Comparison of ENCODE assay signal across 8 cellular contexts in the genomic region with DNA sequence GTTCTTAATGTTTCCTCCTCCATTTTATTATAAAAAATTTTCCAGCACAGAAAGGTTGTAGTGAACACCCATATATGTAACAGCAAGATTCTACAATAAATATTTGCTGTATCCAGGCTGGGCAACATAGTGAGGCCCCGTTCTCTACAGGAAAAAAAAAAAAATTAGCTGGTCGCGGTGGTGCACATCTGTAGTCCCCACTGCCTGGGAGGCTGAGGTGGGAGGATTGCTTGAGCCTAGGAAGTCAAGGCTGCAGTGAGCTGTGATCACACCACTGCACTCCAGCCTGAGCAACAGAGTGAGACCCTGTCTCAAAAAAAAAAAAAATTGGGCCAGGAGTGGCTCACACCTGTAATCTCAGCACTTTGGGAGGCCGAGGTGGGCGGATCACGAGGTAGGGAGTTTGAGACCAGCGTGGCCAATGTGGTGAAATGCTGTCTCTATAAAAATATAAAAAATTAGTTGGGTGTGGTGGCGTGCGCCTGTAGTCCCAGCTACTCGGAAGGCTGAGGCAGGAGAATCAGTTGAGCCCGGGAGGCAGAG. TPM values are rescaled to one million over a fixed set of nuclear protein-coding genes. Genes with fewer than 3 reads are reported as not detected.
DNase-seq lines count a peak whose midpoint lies in the region; ATAC-seq, FAIRE-seq and TF ChIP-seq lines count a peak whose summit lies in the region.
"Not testable (repeated sequence)": the region's sequence is repeated elsewhere in the genome, so short reads cannot be mapped to it uniquely, and the experiment has no call there.

No MANE protein-coding gene starts in this region.

- H3K4me3 ChIP-seq in CD8-positive, alpha-beta memory T cell (ENCODE audit: low read length), result peak overlapping the region; percentile 99
- H3K4me3 ChIP-seq in Loucy (ENCODE audit: low read length, poor library complexity, severe bottlenecking) (peak overlapping the region; percentile 95), astrocyte (ENCODE audit: insufficient read depth, low read depth, low read length) (peak overlapping the region; percentile 91), epithelial cell of esophagus (ENCODE audit: low read length) (peak overlapping the region; percentile 97), right lobe of liver (peak overlapping the region in 2 of 3 donors; percentile 96 to 97), ovary (peak overlapping the region; percentile 79), thoracic aorta (peak overlapping the region; percentile 99)

- H3K4me2 ChIP-seq in Loucy (ENCODE audit: low read depth, low read length, poor library complexity, severe bottlenecking), result peak overlapping the region; percentile 97
- peak overlapping the region; percentile 94 for H3K4me2 ChIP-seq in astrocyte (ENCODE audit: low read length)

- H3K27ac Mint-ChIP-seq in CD8-positive, alpha-beta memory T cell, result peak overlapping the region in 7 of 8 donors; percentile 67 to 98 (median 81)
- H3K27ac Mint-ChIP-seq in activated CD4-positive, alpha-beta T cell treated with anti-CD3 and anti-CD28 coated beads, Interleukin-2, amount 10 ng/mL, durations not matched to agents 24 days and 14 days; astrocyte (ENCODE audit: unreplicated experiment): not testable (repeated sequence)

- H3K9me3 Mint-ChIP-seq in CD8-positive, alpha-beta memory T cell; activated CD4-positive, alpha-beta T cell treated with anti-CD3 and anti-CD28 coated beads, Interleukin-2, amount 10 ng/mL, durations not matched to agents 24 days and 14 days; astrocyte (ENCODE audit: unreplicated experiment): not testable (repeated sequence)

- TF ChIP-seq POLR2A in right lobe of liver (IDR thresholded peaks at IDR 0.05); ovary (IDR thresholded peaks at IDR 0.05): not testable (repeated sequence)

- not testable (repeated sequence) for H3K27ac ChIP-seq in CD8-positive, alpha-beta memory T cell (ENCODE audit: low read depth, low read length); astrocyte (ENCODE audit: low read depth, low read length); right lobe of liver; ovary; thoracic aorta

- not testable (repeated sequence) for H2AFZ ChIP-seq in Loucy (ENCODE audit: low read length); astrocyte (ENCODE audit: low read depth, low read length)

- FAIRE-seq in astrocyte (lab: Jason Lieb, UNC), result not testable (repeated sequence)

- peaks cover 48 to 72% (median 71%) of the 10 kb centered on the region in 3 donors for H3K4me1 Mint-ChIP-seq in CD8-positive, alpha-beta memory T cell
- H3K4me1 Mint-ChIP-seq in activated CD4-positive, alpha-beta T cell treated with anti-CD3 and anti-CD28 coated beads, Interleukin-2, amount 10 ng/mL, durations not matched to agents 24 days and 14 days, result peaks cover 37% of the 10 kb centered on the region
- H3K4me1 Mint-ChIP-seq in astrocyte (ENCODE audit: low read depth, unreplicated experiment), result not testable (repeated sequence)

- H3K27me3 ChIP-seq in CD8-positive, alpha-beta memory T cell (ENCODE audit: insufficient read depth, low read length, poor library complexity, severe bottlenecking); Loucy (ENCODE audit: insufficient read depth, low read length, poor library complexity, severe bottlenecking); astrocyte (ENCODE audit: insufficient read depth, low read length); right lobe of liver; ovary; thoracic aorta (replicated peaks; ENCODE audit: insufficient read depth): not testable (repeated sequence)

- ATAC-seq in right lobe of liver; thoracic aorta (ENCODE audit: insufficient number of reproducible peaks, low FRiP score, low read depth): not testable (repeated sequence)

- not testable (repeated sequence) for H3K36me3 ChIP-seq in CD8-positive, alpha-beta memory T cell (ENCODE audit: insufficient read depth, low read length); Loucy (ENCODE audit: insufficient read depth, low read length); astrocyte (ENCODE audit: insufficient read depth, low read length); right lobe of liver; ovary; thoracic aorta

- H3K9ac ChIP-seq in Loucy (ENCODE audit: low read depth, low read length, poor library complexity, severe bottlenecking) (peak overlapping the region; percentile 96), astrocyte (ENCODE audit: low read length) (peak overlapping the region; percentile 96)

- TF ChIP-seq CTCF in Loucy (conservative IDR thresholded peaks at IDR 0.05; ENCODE audit: low read length); astrocyte (IDR thresholded peaks at IDR 0.05; ENCODE audit: insufficient read depth, low read depth, low read length); epithelial cell of esophagus (IDR thresholded peaks at IDR 0.05; ENCODE audit: insufficient read depth, low read depth, low read length, missing control alignments); right lobe of liver (IDR thresholded peaks at IDR 0.05); ovary (IDR thresholded peaks at IDR 0.05); thoracic aorta (IDR thresholded peaks at IDR 0.05): not testable (repeated sequence)

- H3F3A ChIP-seq in Loucy (ENCODE audit: low read depth), result not testable (repeated sequence)

- 79% methylated on average over 11 of the region's 11 CpGs for WGBS in right lobe of liver (ENCODE audit: insufficient coverage, low coverage, low lambda C conversion rate, missing lambda C conversion rate)
- WGBS in ovary, 3 donors, result 71 to 79% (median 73%) methylated on average over 11 of the region's 11 CpGs

- H3K9me3 ChIP-seq in CD8-positive, alpha-beta memory T cell (ENCODE audit: low read length); Loucy (ENCODE audit: insufficient read depth, low read depth, low read length); astrocyte (ENCODE audit: insufficient read depth, low read depth, low read length); right lobe of liver; ovary; thoracic aorta: not testable (repeated sequence)

- H3K36me3 Mint-ChIP-seq in CD8-positive, alpha-beta memory T cell, result peaks cover 0 to 48% (median 4%) of the 10 kb centered on the region in 3 donors
- peaks cover 43% of the 10 kb centered on the region for H3K36me3 Mint-ChIP-seq in activated CD4-positive, alpha-beta T cell treated with anti-CD3 and anti-CD28 coated beads, Interleukin-2, amount 10 ng/mL, durations not matched to agents 24 days and 14 days (ENCODE audit: low read depth)
- H3K36me3 Mint-ChIP-seq in astrocyte (ENCODE audit: low read depth, unreplicated experiment), result not testable (repeated sequence)

- H4K20me1 ChIP-seq in Loucy (ENCODE audit: insufficient read depth, low read length, poor library complexity, severe bottlenecking), result peaks cover 68% of the 10 kb centered on the region
- H4K20me1 ChIP-seq in astrocyte (ENCODE audit: insufficient read depth, low read length), result peaks cover 65% of the 10 kb centered on the region

- POLR2A ChIA-PET in CD8-positive, alpha-beta memory T cell (lab: Charles Lee), result interaction anchor here (0.6 to 0.8 kb wide), 3 partner anchors 16 to 119 kb away, joined by 3 to 7 read pairs (median 5); no protein-coding TSS in a partner anchor

- peak overlapping the region; percentile 89 to 99 (median 96) for H3K4me3 Mint-ChIP-seq in CD8-positive, alpha-beta memory T cell
- peak overlapping the region; percentile 87 for H3K4me3 Mint-ChIP-seq in activated CD4-positive, alpha-beta T cell treated with anti-CD3 and anti-CD28 coated beads, Interleukin-2, amount 10 ng/mL, durations not matched to agents 24 days and 14 days
- H3K4me3 Mint-ChIP-seq in astrocyte (ENCODE audit: unreplicated experiment), result peak overlapping the region; percentile 96

- H3K27me3 Mint-ChIP-seq in CD8-positive, alpha-beta memory T cell; activated CD4-positive, alpha-beta T cell treated with anti-CD3 and anti-CD28 coated beads, Interleukin-2, amount 10 ng/mL, durations not matched to agents 24 days and 14 days; astrocyte (ENCODE audit: low read depth, unreplicated experiment): not testable (repeated sequence)

- peaks cover 30% of the 10 kb centered on the region for H3K4me1 ChIP-seq in CD8-positive, alpha-beta memory T cell (ENCODE audit: insufficient read depth, low read length)
- peaks cover 28% of the 10 kb centered on the region for H3K4me1 ChIP-seq in Loucy (ENCODE audit: insufficient read depth, low read length, poor library complexity, severe bottlenecking)
- peaks cover 10% of the 10 kb centered on the region for H3K4me1 ChIP-seq in astrocyte (ENCODE audit: insufficient read depth, low read length)
- H3K4me1 ChIP-seq in right lobe of liver, result peaks cover 0 to 21% (median 10%) of the 10 kb centered on the region in 4 donors
- not testable (repeated sequence) for H3K4me1 ChIP-seq in ovary (ENCODE audit: insufficient read depth)
- peaks cover 23 to 29% of the 10 kb centered on the region in 2 donors for H3K4me1 ChIP-seq in thoracic aorta (ENCODE audit: control insufficient read depth in 1 of 2, low read depth in 2 of 2)

- H3K79me2 ChIP-seq in Loucy (ENCODE audit: insufficient read depth, low read length), result peaks cover 82% of the 10 kb centered on the region
- H3K79me2 ChIP-seq in astrocyte (ENCODE audit: insufficient read depth, low read length), result peaks cover 83% of the 10 kb centered on the region

- DNase-seq in CD8-positive, alpha-beta memory T cell; activated CD4-positive, alpha-beta T cell treated with anti-CD3 and anti-CD28 coated beads, Interleukin-2, amount 10 ng/mL, durations not matched to agents 24 days and 14 days; astrocyte (ENCODE audit: low read depth); epithelial cell of esophagus (ENCODE audit: low read depth); right lobe of liver; ovary; thoracic aorta (ENCODE audit: low spot score): not testable (repeated sequence)

- intact Hi-C loops in activated CD4-positive, alpha-beta T cell treated with anti-CD3 and anti-CD28 coated beads, Interleukin-2, amount 10 ng/mL, durations not matched to agents 24 days and 14 days (cut with micrococcal nuclease), result loop anchor here (5.0 kb wide), 1 partner anchor 257 kb away; no protein-coding TSS in a partner anchor
- intact Hi-C loops in right lobe of liver (cut with DNase I); ovary (cut with DNase I): not testable (repeated sequence)

- CTCF ChIA-PET in CD8-positive, alpha-beta memory T cell (lab: Charles Lee), result interaction anchor here (0.6 to 1.5 kb wide), 4 partner anchors 14 to 29 kb away, joined by 3 to 5 read pairs (median 4); no protein-coding TSS in a partner anchor

- not testable (repeated sequence) for TF ChIP-seq EP300 in ovary (IDR thresholded peaks at IDR 0.05)

- H3K9me2 ChIP-seq in Loucy (replicated peaks; ENCODE audit: low read depth, low read length), result not testable (repeated sequence)

RNA-seq across cellular contexts. Expression of gene CDK12, which starts 3.4 kb away (rescaled TPM):
- 10 to 100 TPM; 86.9 to 91.8 TPM for total RNA-seq in CD8-positive, alpha-beta memory T cell
- 5.6 TPM for polyA plus RNA-seq in CD8-positive, alpha-beta memory T cell
- 89.1 and 90.4 TPM in 2 replicates for total RNA-seq in activated CD4-positive, alpha-beta T cell treated with anti-CD3 and anti-CD28 coated beads, Interleukin-2, amount 10 ng/mL, durations not matched to agents 24 days and 14 days
- total RNA-seq in astrocyte, result 55.7 and 56.6 TPM in 2 replicates
- 10 to 100 TPM; 19.4 to 33.4 (median 30.4) TPM for total RNA-seq in right lobe of liver
- total RNA-seq in ovary, result 10 to 100 TPM; 29.1 to 65.9 (median 50.3) TPM
- 10 to 100 TPM; 17.8 to 31.8 TPM for polyA plus RNA-seq in ovary
- 10 to 100 TPM; 53.7 to 54.7 TPM for total RNA-seq in thoracic aorta

RNA-seq across cellular contexts. Expression of gene MED1, which starts 13.6 kb away (rescaled TPM):
- total RNA-seq in CD8-positive, alpha-beta memory T cell, result 10 to 100 TPM; 85.1 to 87.3 TPM
- 22.0 TPM for polyA plus RNA-seq in CD8-positive, alpha-beta memory T cell
- 70.9 and 73.0 TPM in 2 replicates for total RNA-seq in activated CD4-positive, alpha-beta T cell treated with anti-CD3 and anti-CD28 coated beads, Interleukin-2, amount 10 ng/mL, durations not matched to agents 24 days and 14 days
- total RNA-seq in astrocyte, result 43.8 and 46.6 TPM in 2 replicates
- total RNA-seq in right lobe of liver, result 10 to 100 TPM in 5 of 6 experiments, 1 to 10 TPM in 1; 9.7 to 14.1 (median 13.2) TPM
- 10 to 100 TPM; 15.6 to 43.7 (median 34.1) TPM for total RNA-seq in ovary
- 10 to 100 TPM; 11.0 to 32.0 TPM for polyA plus RNA-seq in ovary
- total RNA-seq in thoracic aorta, result 10 to 100 TPM; 18.1 to 29.0 TPM
